Comparison of ENCODE assay signal across 24 cellular contexts in genomic region chrX:70247252-70247651, GRCh38. TPM values are rescaled to one million over a fixed set of nuclear protein-coding genes. Genes with fewer than 3 reads are reported as not detected.
DNase-seq lines count a peak whose midpoint lies in the region; ATAC-seq, FAIRE-seq and TF ChIP-seq lines count a peak whose summit lies in the region.
"Had no signal": no experiment of that assay in that cellular context is flagged by ENCODE, and none has a peak within 500 bp of the region (broad histone marks: within the 10 kb centered on the region; RNA-seq: fewer than 3 reads in every experiment).

No MANE protein-coding gene starts in this region.

- DNase-seq in LNCaP clone FGC (ENCODE audit: low read depth) (peak; percentile 35), astrocyte (ENCODE audit: low read depth) (no peak), mucosa of descending colon (no peak), NCI-H1105 treated with DMSO at 0.1 percent for 48 hours (lab: John Stamatoyannopoulos, UW) (no peak), CD1c-positive myeloid dendritic cell (ENCODE audit: extremely low spot score) (no peak)
- DNase-seq: Calu3; CD4-positive, alpha-beta memory T cell; COR-L47; DMS153; DMS79 treated with DMSO at 0.1 percent for 48 hours; GF-D8; GOT3; HFFc6 had no signal

- H2AFZ ChIP-seq in astrocyte (ENCODE audit: low read depth, low read length) = no peak overlapping the region

- no peaks in the 10 kb centered on the region for H3K4me1 Mint-ChIP-seq in astrocyte (ENCODE audit: low read depth, unreplicated experiment)
- H3K4me1 Mint-ChIP-seq: B cell; CD14-positive monocyte; CD4-positive, alpha-beta memory T cell had no signal

- no peaks in the 10 kb centered on the region for H3K9me3 Mint-ChIP-seq in astrocyte (ENCODE audit: unreplicated experiment)
- H3K9me3 Mint-ChIP-seq: CD4-positive, alpha-beta memory T cell; HFFc6 had no signal

- H3K9ac ChIP-seq in astrocyte (ENCODE audit: low read length) = no peak overlapping the region
- H3K9ac ChIP-seq: BLaER1 had no signal

- H3K4me1 ChIP-seq in astrocyte (ENCODE audit: insufficient read depth, low read length) = no peaks in the 10 kb centered on the region
- H3K4me1 ChIP-seq in mucosa of descending colon (ENCODE audit: low read depth) = no peaks in the 10 kb centered on the region
- H3K4me1 ChIP-seq: BLaER1 had no signal

- FAIRE-seq in astrocyte (lab: Jason Lieb, UNC) = peak; percentile 66
- FAIRE-seq: GM12891, H54 had no signal

- no peaks in the 10 kb centered on the region for H3K27me3 ChIP-seq in astrocyte (ENCODE audit: insufficient read depth, low read length)

- H3K36me3 ChIP-seq in astrocyte (ENCODE audit: insufficient read depth, low read length) = no peaks in the 10 kb centered on the region
- no peaks in the 10 kb centered on the region for H3K36me3 ChIP-seq in mucosa of descending colon (ENCODE audit: low read depth)
- H3K36me3 ChIP-seq: BLaER1, HAP-1 had no signal

- H4K20me1 ChIP-seq in astrocyte (ENCODE audit: insufficient read depth, low read length) = no peaks in the 10 kb centered on the region
- H4K20me1 ChIP-seq: BLaER1 had no signal

- peak; percentile 33 for ATAC-seq in mucosa of descending colon
- ATAC-seq in HG02759 (IDR thresholded peaks at IDR 0.05; ENCODE audit: unreplicated experiment) = no peak

- no peak overlapping the region for H3K4me3 Mint-ChIP-seq in astrocyte (ENCODE audit: unreplicated experiment)
- H3K4me3 Mint-ChIP-seq: B cell; CD14-positive monocyte; CD4-positive, alpha-beta memory T cell; HFFc6 had no signal

- peak overlapping the region; percentile 56; the same call in 1 of the 2 replicates for H3K27ac ChIP-seq in C4-2B
- no peak overlapping the region for H3K27ac ChIP-seq in astrocyte (ENCODE audit: low read depth, low read length)
- H3K27ac ChIP-seq: BLaER1 had no signal

- intact Hi-C loops in mucosa of descending colon (cut with DNase I, micrococcal nuclease) = no loop called here

- H3K4me3 ChIP-seq in LNCaP clone FGC (ENCODE audit: low read depth, low read length) (no peak overlapping the region), astrocyte (ENCODE audit: insufficient read depth, low read depth, low read length) (no peak overlapping the region), mucosa of descending colon (no peak overlapping the region)
- H3K4me3 ChIP-seq: BLaER1, HAP-1 had no signal

- H3K9me3 ChIP-seq in astrocyte (ENCODE audit: insufficient read depth, low read depth, low read length) (no peaks in the 10 kb centered on the region), mucosa of descending colon (no peaks in the 10 kb centered on the region)
- H3K9me3 ChIP-seq: BLaER1, HAP-1 had no signal

- H3K27me3 Mint-ChIP-seq in astrocyte (ENCODE audit: low read depth, unreplicated experiment) = no peaks in the 10 kb centered on the region
- H3K27me3 Mint-ChIP-seq: B cell; CD4-positive, alpha-beta memory T cell had no signal

- TF ChIP-seq CTCF in C4-2B (conservative IDR thresholded peaks at IDR 0.05) (no peak), LNCaP clone FGC (IDR thresholded peaks at IDR 0.05; ENCODE audit: control insufficient read depth, extremely low read depth, insufficient read depth) (no peak), astrocyte (IDR thresholded peaks at IDR 0.05; ENCODE audit: insufficient read depth, low read depth, low read length) (no peak), mucosa of descending colon (IDR thresholded peaks at IDR 0.05) (no peak)

- H3K4me2 ChIP-seq in astrocyte (ENCODE audit: low read length) = no peak overlapping the region
- H3K4me2 ChIP-seq: BLaER1 had no signal

- no peaks in the 10 kb centered on the region for H3K79me2 ChIP-seq in astrocyte (ENCODE audit: insufficient read depth, low read length)

- no peaks in the 10 kb centered on the region for H3K36me3 Mint-ChIP-seq in astrocyte (ENCODE audit: low read depth, unreplicated experiment)
- H3K36me3 Mint-ChIP-seq: CD14-positive monocyte; CD4-positive, alpha-beta memory T cell had no signal

- H3K27ac Mint-ChIP-seq in astrocyte (ENCODE audit: unreplicated experiment) = no peak overlapping the region
- H3K27ac Mint-ChIP-seq: B cell; CD14-positive monocyte; CD4-positive, alpha-beta memory T cell; HFFc6 had no signal

RNA-seq across cellular contexts. Expression of gene P2RY4, which starts 12.8 kb away (rescaled TPM):
- total RNA-seq in astrocyte = 0.18 TPM in 1 of 2 replicates, not detected in the other
- 1 to 10 TPM in 2 of 3 donors, under 1 TPM in 1; 0.79 to 5.7 (median 1.3) TPM for total RNA-seq in mucosa of descending colon
- total RNA-seq: A172, Calu3, Daoy, HFFc6 had no signal

RNA-seq across cellular contexts. Expression of gene AWAT1, which starts 12.8 kb away (rescaled TPM):
- total RNA-seq in astrocyte (not detected in 2 replicates), mucosa of descending colon (not detected)
- total RNA-seq: A172; B cell; Calu3; CD4-positive, alpha-beta memory T cell; Daoy; G401; HFFc6 had no signal

RNA-seq across cellular contexts. Expression of gene ARR3, which starts 20.9 kb away (rescaled TPM):
- total RNA-seq in astrocyte = not detected in 2 replicates
- total RNA-seq in mucosa of descending colon = 1 to 10 TPM in 1 of 3 donors, under 1 TPM in 1, not detected in 1; 0.60 to 1.2 TPM
- total RNA-seq: A172; B cell; Calu3; CD4-positive, alpha-beta memory T cell; Daoy; G401; HFFc6 had no signal

RNA-seq across cellular contexts. Expression of gene RAB41, which starts 34.7 kb away (rescaled TPM):
- total RNA-seq in astrocyte (not detected in 2 replicates), mucosa of descending colon (under 1 TPM in 1 of 3 donors, not detected in 2; 0.29 TPM)
- total RNA-seq: A172; B cell; Calu3; CD4-positive, alpha-beta memory T cell; Daoy; G401; HFFc6 had no signal

RNA-seq across cellular contexts. Expression of gene PDZD11, which starts 42.5 kb away (rescaled TPM):
- total RNA-seq in astrocyte (47.4 and 48.9 TPM in 2 replicates), mucosa of descending colon (10 to 100 TPM; 34.1 to 47.5 (median 43.9) TPM)
